In the genomic region with DNA sequence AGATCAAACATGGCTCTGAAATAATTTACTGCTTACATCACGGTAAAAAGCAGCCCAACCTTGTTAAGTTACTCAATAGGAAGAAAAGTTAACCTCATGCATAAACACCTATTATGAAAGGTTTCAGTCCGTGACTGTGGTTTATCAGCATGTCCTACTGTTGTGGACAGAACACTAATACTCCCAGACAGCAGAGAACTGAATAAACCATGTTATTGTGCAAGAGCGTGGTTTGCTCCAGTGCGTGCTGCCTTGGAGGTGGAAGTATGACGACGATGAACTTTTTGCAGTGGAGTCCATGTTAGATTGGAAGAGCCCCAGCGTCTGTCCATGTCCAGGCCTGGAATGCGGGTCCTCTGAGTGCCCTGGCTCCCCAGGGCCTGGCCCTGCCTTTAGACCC, we compare ENCODE assay signal across 15 cellular contexts. TPM values are rescaled to one million over a fixed set of nuclear protein-coding genes. Genes with fewer than 3 reads are reported as not detected.
A peak's percentile ranks its signal among the peaks of the same experiment; 100 is the strongest.
DNase-seq lines count a peak whose midpoint lies in the region; ATAC-seq and TF ChIP-seq lines count a peak whose summit lies in the region.
"Had no signal": no experiment of that assay in that cellular context is flagged by ENCODE, and none has a peak within 500 bp of the region (broad histone marks: within the 10 kb centered on the region; RNA-seq: fewer than 3 reads in every experiment).

No MANE protein-coding gene starts in this region.

- H4K91ac ChIP-seq in IMR-90 (ENCODE audit: insufficient read depth, low read depth, low read length): no peak overlapping the region

- POLR2A ChIA-PET in IMR-90 (lab: Charles Lee; ENCODE audit: unreplicated experiment): no interaction called here

- H3K36me3 ChIP-seq in IMR-90 (ENCODE audit: control insufficient read depth, insufficient read depth, low read length) (no peaks in the 10 kb centered on the region), spleen (peaks cover 0 to 5% (median 0%) of the 10 kb centered on the region in 6 donors)
- H3K36me3 ChIP-seq: SJCRH30 had no signal

- no peak overlapping the region; the same call in 1 of the 2 replicates for H3K18ac ChIP-seq in IMR-90 (ENCODE audit: low read depth, low read length)

- H3K36me3 Mint-ChIP-seq in activated naive CD4-positive, alpha-beta T cell treated with anti-CD3 and anti-CD28 coated beads, Interleukin-2, amount 50 U/mL, for 72 hours: no peaks in the 10 kb centered on the region
- H3K36me3 Mint-ChIP-seq: CD8-positive, alpha-beta memory T cell had no signal

- in situ Hi-C loops in IMR-90 (cut with MboI; ENCODE audit: low sequenced_read_pairs): no loop called here

- H3K27me3 ChIP-seq in IMR-90 (ENCODE audit: control insufficient read depth, insufficient read depth, low read length): no peaks in the 10 kb centered on the region
- H3K27me3 ChIP-seq in spleen (replicated peaks in 1 of 7): no peaks in the 10 kb centered on the region
- H3K27me3 ChIP-seq: SJCRH30 had no signal

- CTCF ChIA-PET in IMR-90 (lab: Yijun Ruan, JAX): no interaction called here

- H3K9me3 ChIP-seq in IMR-90 (ENCODE audit: control insufficient read depth, insufficient read depth, low read length) (no peaks in the 10 kb centered on the region), spleen (no peaks in the 10 kb centered on the region)
- H3K9me3 ChIP-seq: SJCRH30 had no signal

- no peak overlapping the region for H4K8ac ChIP-seq in IMR-90 (ENCODE audit: low read depth in 2 of 2, low read length in 2 of 2)

- no peak overlapping the region for H3K23ac ChIP-seq in IMR-90 (ENCODE audit: low read depth, low read length)

- no peaks in the 10 kb centered on the region for H3K79me1 ChIP-seq in IMR-90 (ENCODE audit: low read depth in 1 of 2, low read length in 2 of 2)

- H2BK20ac ChIP-seq in IMR-90 (ENCODE audit: low read depth, low read length): no peak overlapping the region

- H4K20me1 ChIP-seq in IMR-90 (ENCODE audit: insufficient read depth, low read length): no peaks in the 10 kb centered on the region

- H3K27ac ChIP-seq in IMR-90 (ENCODE audit: insufficient read depth, low read length) (no peak overlapping the region), spleen (peak overlapping the region in 1 of 8 donors; percentile 17)
- H3K27ac ChIP-seq: SJCRH30 had no signal

- TF ChIP-seq RAD21 in IMR-90 (IDR thresholded peaks at IDR 0.05; ENCODE audit: low read length): no peak

- intact Hi-C loops in IMR-90 (cut with micrococcal nuclease) (no loop called here), spleen (cut with DNase I; ENCODE audit: low total_unique reads) (no loop called here)

- H3K9me3 Mint-ChIP-seq in activated naive CD4-positive, alpha-beta T cell treated with anti-CD3 and anti-CD28 coated beads, Interleukin-2, amount 50 U/mL, for 72 hours: no peaks in the 10 kb centered on the region
- H3K9me3 Mint-ChIP-seq: CD8-positive, alpha-beta memory T cell had no signal

- H3K9me1 ChIP-seq in IMR-90 (ENCODE audit: insufficient read depth, low read length): peaks cover 2% of the 10 kb centered on the region; the same call in 1 of the 2 replicates

- dilution Hi-C loops in IMR-90 (cut with HindIII; ENCODE audit: low sequenced_read_pairs, unreplicated experiment): no loop called here

- H2AFZ ChIP-seq in IMR-90 (replicated peaks; ENCODE audit: low read length, poor library complexity): no peak overlapping the region

- peak; percentile 72 for DNase-seq in IMR-90
- DNase-seq in T1000 (lab: John Stamatoyannopoulos, UW): peak; percentile 8
- peak; percentile 85 for DNase-seq in fibroblast of pulmonary artery (ENCODE audit: low read depth)
- peak; percentile 46 for DNase-seq in stromal cell of bone marrow (ENCODE audit: low read depth)
- no peak for DNase-seq in effector CD4-positive, alpha-beta T cell
- no peak for DNase-seq in activated naive CD4-positive, alpha-beta T cell treated with anti-CD3 and anti-CD28 coated beads, Interleukin-2, amount 50 U/mL, for 72 hours (ENCODE audit: low spot score in 2 of 2)
- DNase-seq in spleen: no peak
- DNase-seq: activated CD4-positive, CD25-positive, alpha-beta regulatory T cell; CD8-positive, alpha-beta memory T cell; midbrain; MM.1S; NCI-H446 treated with DMSO at 0.1 percent for 48 hours; posterior cingulate gyrus; SJCRH30; stimulated activated naive CD8-positive, alpha-beta T cell treated with anti-CD3 and anti-CD28 coated beads, Interleukin-15, Interleukin-2, amounts not matched to agents 100 U/mL and 50 U/mL, for 24 hours had no signal

- H3K4me3 ChIP-seq in IMR-90 (ENCODE audit: insufficient read depth, low read depth, low read length) (no peak overlapping the region), fibroblast of pulmonary artery (replicated peaks; ENCODE audit: low read depth, low read length) (no peak overlapping the region), spleen (no peak overlapping the region)
- H3K4me3 ChIP-seq: SJCRH30 had no signal

- TF ChIP-seq CTCF in IMR-90 (conservative IDR thresholded peaks at IDR 0.05; ENCODE audit: low read depth, low read length) (no peak), fibroblast of pulmonary artery (IDR thresholded peaks at IDR 0.05; ENCODE audit: low read length, missing control alignments) (no peak), spleen (IDR thresholded peaks at IDR 0.05 in 8 of 11, conservative IDR thresholded peaks at IDR 0.05 in 3 of 11) (no peak)

- H2BK5ac ChIP-seq in IMR-90 (ENCODE audit: low read depth, low read length, poor library complexity, severe bottlenecking): no peak overlapping the region

- no peak overlapping the region for H2BK120ac ChIP-seq in IMR-90 (ENCODE audit: low read depth, low read length)

- H4K5ac ChIP-seq in IMR-90 (ENCODE audit: low read depth, low read length): no peak overlapping the region

- H3K4me1 ChIP-seq in IMR-90 (ENCODE audit: control insufficient read depth, insufficient read depth, low read length) (peaks cover 9% of the 10 kb centered on the region), spleen (peaks cover 0 to 17% (median 8%) of the 10 kb centered on the region in 6 donors)
- H3K4me1 ChIP-seq: SJCRH30 had no signal

- no peak overlapping the region for H2AK5ac ChIP-seq in IMR-90 (ENCODE audit: low read depth, low read length)

- H3K27ac Mint-ChIP-seq in activated naive CD4-positive, alpha-beta T cell treated with anti-CD3 and anti-CD28 coated beads, Interleukin-2, amount 50 U/mL, for 72 hours: no peak overlapping the region

- no peak overlapping the region; the same call in 2 of the 3 replicates for H2BK15ac ChIP-seq in IMR-90 (ENCODE audit: low read depth, low read length)

- no peak overlapping the region for H3K14ac ChIP-seq in IMR-90 (replicated peaks; ENCODE audit: low read depth, low read length)

- H3K56ac ChIP-seq in IMR-90 (ENCODE audit: extremely low read depth, insufficient read depth, low read length): no peak overlapping the region

- WGBS in IMR-90 (ENCODE audit: extremely low coverage in 2 of 2, insufficient read length in 1 of 2), 2 experiments: 96% methylated on average over 4 of the region's 8 CpGs; no CpG with 5 or more reads in 1 of the 2 experiments
- 59 to 83% (median 75%) methylated on average over 8 of the region's 8 CpGs for WGBS in spleen, 5 donors

- no peak for TF ChIP-seq POLR2A in IMR-90 (IDR thresholded peaks at IDR 0.05; ENCODE audit: low read depth, low read length)
- TF ChIP-seq POLR2A in spleen (IDR thresholded peaks at IDR 0.05): no peak

- H3K9ac ChIP-seq in IMR-90 (ENCODE audit: low read depth, low read length): no peak overlapping the region

- H2AK9ac ChIP-seq in IMR-90 (replicated peaks; ENCODE audit: low read depth, low read length, poor library complexity): no peak overlapping the region

- BruUV-seq in IMR-90 (replicated peaks; lab: Mats Ljungman, UMichigan): no TSS peak

- peak; percentile 44 for ATAC-seq in IMR-90 (ENCODE audit: low read depth)
- ATAC-seq in activated naive CD4-positive, alpha-beta T cell treated with anti-CD3 and anti-CD28 coated beads, Interleukin-2, amount 50 U/mL, for 72 hours: no peak

- no peak overlapping the region; the same call in 1 of the 2 replicates for H3K4me2 ChIP-seq in IMR-90 (ENCODE audit: low read depth, low read length)

- no peak overlapping the region for H3K4ac ChIP-seq in IMR-90 (ENCODE audit: low read depth, low read length)

TF ChIP-seq in IMR-90, 13 proteins besides CTCF, POLR2A, EP300 and RAD21 (continues in another document):
- TF ChIP-seq NFE2L2 (IDR thresholded peaks at IDR 0.05; ENCODE audit: low read depth, low read length) (no peak), CHD1 (IDR thresholded peaks at IDR 0.05; ENCODE audit: low read depth, low read length) (no peak), MAZ (IDR thresholded peaks at IDR 0.05; ENCODE audit: borderline replicate concordance, low read depth, low read length) (no peak), CEBPB (IDR thresholded peaks at IDR 0.05; ENCODE audit: low read depth, low read length) (peak; percentile 94), RCOR1 (IDR thresholded peaks at IDR 0.05; ENCODE audit: insufficient replicate concordance, low read length) (no peak), SMC3 (IDR thresholded peaks at IDR 0.05; ENCODE audit: low read depth, low read length) (no peak), FOS (IDR thresholded peaks at IDR 0.05; ENCODE audit: low read depth, low read length) (no peak)
- TF ChIP-seq, protein P1, sequence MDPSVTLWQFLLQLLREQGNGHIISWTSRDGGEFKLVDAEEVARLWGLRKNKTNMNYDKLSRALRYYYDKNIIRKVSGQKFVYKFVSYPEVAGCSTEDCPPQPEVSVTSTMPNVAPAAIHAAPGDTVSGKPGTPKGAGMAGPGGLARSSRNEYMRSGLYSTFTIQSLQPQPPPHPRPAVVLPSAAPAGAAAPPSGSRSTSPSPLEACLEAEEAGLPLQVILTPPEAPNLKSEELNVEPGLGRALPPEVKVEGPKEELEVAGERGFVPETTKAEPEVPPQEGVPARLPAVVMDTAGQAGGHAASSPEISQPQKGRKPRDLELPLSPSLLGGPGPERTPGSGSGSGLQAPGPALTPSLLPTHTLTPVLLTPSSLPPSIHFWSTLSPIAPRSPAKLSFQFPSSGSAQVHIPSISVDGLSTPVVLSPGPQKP (IDR thresholded peaks at IDR 0.05; ENCODE audit: borderline replicate concordance, low read depth, low read length): no peak

RNA-seq across cellular contexts. Expression of a gene that starts 48.6 kb away (rescaled TPM):
- under 0.01 TPM in 2 replicates for total RNA-seq in IMR-90 (2012; rRNA removed)
- 0.03 and 0.07 TPM in 2 replicates for polyA plus RNA-seq in IMR-90 (2012; rRNA removed)
- 0.04 TPM in 1 of 2 replicates, not detected in the other for polyA plus RNA-seq in IMR-90 (2012; cell fraction: cytosol; rRNA removed)
- 0.11 and 0.22 TPM in 2 replicates for polyA plus RNA-seq in IMR-90 (2012; cell fraction: nucleus; rRNA removed; ENCODE audit: low replicate concordance)
- 1 to 10 TPM; 1.0 to 1.1 TPM for total RNA-seq in activated naive CD4-positive, alpha-beta T cell treated with anti-CD3 and anti-CD28 coated beads, Interleukin-2, amount 50 U/mL, for 72 hours
- 10 to 100 TPM in 6 of 7 donors, 1 to 10 TPM in 1; 6.2 to 23.4 (median 16.2) TPM for total RNA-seq in spleen
- 1 to 10 TPM in 2 of 3 donors, under 1 TPM in 1; 0.53 to 2.2 (median 2.2) TPM for polyA plus RNA-seq in spleen

RNA-seq across cellular contexts. Expression of a gene that starts 55.8 kb away (rescaled TPM):
- total RNA-seq in IMR-90 (2012; rRNA removed) (33.2 and 33.9 TPM in 2 replicates), spleen (10 to 100 TPM; 25.6 to 43.2 (median 31.3) TPM)
- polyA plus RNA-seq in IMR-90 (2012; rRNA removed) (25.3 and 27.7 TPM in 2 replicates), spleen (10 to 100 TPM; 18.6 to 20.2 (median 20.0) TPM)
- 16.4 and 21.4 TPM in 2 replicates for polyA plus RNA-seq in IMR-90 (2012; cell fraction: cytosol; rRNA removed)
- polyA plus RNA-seq in IMR-90 (2012; cell fraction: nucleus; rRNA removed; ENCODE audit: low replicate concordance): 12.6 and 24.4 TPM in 2 replicates
- total RNA-seq in activated naive CD4-positive, alpha-beta T cell treated with anti-CD3 and anti-CD28 coated beads, Interleukin-2, amount 50 U/mL, for 72 hours: 10 to 100 TPM; 20.5 to 24.1 TPM

Comparison
In these comparisons a context has a peak if more than half of its experiments do, and no peak if none do; other contexts are left out.
1. DNase-seq: peak in IMR-90 (single experiment), T1000 (single experiment), fibroblast of pulmonary artery (single experiment) and stromal cell of bone marrow (single experiment); none in effector CD4-positive, alpha-beta T cell (single experiment), activated naive CD4-positive, alpha-beta T cell treated with anti-CD3 and anti-CD28 coated beads, Interleukin-2, amount 50 U/mL, for 72 hours (0 of 2) and spleen (single experiment).